8 cellular contexts compared by ENCODE assay signal in the genomic region with DNA sequence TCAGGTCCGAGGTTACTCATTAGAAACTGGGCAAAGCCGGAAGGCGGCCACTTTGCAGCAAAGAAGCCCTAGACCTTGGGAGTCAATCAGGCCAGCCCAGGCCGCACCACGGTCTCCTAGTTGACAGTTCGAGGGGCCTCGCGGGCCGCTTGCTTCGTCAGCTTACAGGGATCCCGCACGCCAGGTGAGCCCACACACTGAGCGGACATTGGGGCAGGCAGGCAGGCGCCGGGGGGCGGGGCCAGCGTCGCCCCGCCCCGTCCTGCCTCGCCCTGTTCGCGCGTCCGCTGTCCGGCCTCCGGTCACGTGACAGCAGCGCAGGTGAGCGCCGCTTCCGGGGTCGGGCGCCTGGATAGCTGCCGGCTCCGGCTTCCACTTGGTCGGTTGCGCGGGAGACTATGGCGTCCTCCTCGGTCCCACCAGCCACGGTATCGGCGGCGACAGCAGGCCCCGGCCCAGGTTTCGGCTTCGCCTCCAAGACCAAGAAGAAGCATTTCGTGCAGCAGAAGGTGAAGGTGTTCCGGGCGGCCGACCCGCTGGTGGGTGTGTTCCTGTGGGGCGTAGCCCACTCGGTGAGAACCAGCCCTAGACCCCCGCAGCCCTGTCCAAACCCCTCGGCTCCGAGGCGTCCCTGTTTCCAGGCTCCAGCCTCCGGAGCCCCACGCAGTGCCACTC. TPM values are rescaled to one million over a fixed set of nuclear protein-coding genes. Genes with fewer than 3 reads are reported as not detected.
DNase-seq lines count a peak whose midpoint lies in the region; ATAC-seq and TF ChIP-seq lines count a peak whose summit lies in the region.

A gene (plus strand): TSS at position 301 of the 675 bp plus-strand sequence. CDS start 98 bp downstream, at position 399.

- peaks cover 22% of the 10 kb centered on the region for H3K4me1 Mint-ChIP-seq in Calu3 (ENCODE audit: low read depth, unreplicated experiment)

- TF ChIP-seq POLR2A in erythroblast (IDR thresholded peaks at IDR 0.05; ENCODE audit: low read length) = peak; percentile 77

- H3K9me3 Mint-ChIP-seq in Calu3 (ENCODE audit: low read depth, unreplicated experiment) = peaks cover 3% of the 10 kb centered on the region

- H3K27me3 ChIP-seq in HUES48 (ENCODE audit: control insufficient read depth, insufficient read depth, low read length) (peaks cover 2% of the 10 kb centered on the region; the same call in 1 of the 2 replicates), mucosa of stomach (ENCODE audit: control insufficient read depth, insufficient read depth, low read length) (no peaks in the 10 kb centered on the region)

- intact Hi-C loops in Calu3 (cut with micrococcal nuclease; ENCODE audit: unreplicated experiment) = no loop called here

- peaks cover 12% of the 10 kb centered on the region for H3K4me1 ChIP-seq in HUES48 (ENCODE audit: control insufficient read depth, insufficient read depth, low read length)
- peaks cover 24% of the 10 kb centered on the region for H3K4me1 ChIP-seq in mucosa of stomach (ENCODE audit: control insufficient read depth, insufficient read depth, low read length)

- peaks cover 12% of the 10 kb centered on the region for H3K27me3 Mint-ChIP-seq in Calu3 (ENCODE audit: unreplicated experiment)

- CTCF ChIA-PET in Calu3 (lab: Charles Lee) = interaction anchor here (0.6 to 1.0 kb wide), 4 partner anchors 8 to 103 kb away, joined by 3 to 7 read pairs (median 4); a partner anchor contains a TSS

- peaks cover 26% of the 10 kb centered on the region for H3K36me3 Mint-ChIP-seq in Calu3 (ENCODE audit: insufficient read depth, unreplicated experiment)

- no TSS peak for BruUV-seq in Calu3 (replicated peaks; lab: Mats Ljungman, UMichigan)

- H3K27ac Mint-ChIP-seq in Calu3 (ENCODE audit: unreplicated experiment) = peak within 1 kb of the TSS; percentile 94

- H3K27ac ChIP-seq in HUES48 (ENCODE audit: low read depth, low read length) = peak within 1 kb of the TSS; percentile 88

- H3K9ac ChIP-seq in HUES48 (ENCODE audit: low read depth, low read length) (peak within 1 kb of the TSS; percentile 72), mucosa of stomach (ENCODE audit: low read length) (peak within 1 kb of the TSS; percentile 95)

- peak within 1 kb of the TSS; percentile 93 for H3K4me3 Mint-ChIP-seq in Calu3 (ENCODE audit: low read depth, unreplicated experiment)

- H3K4me3 ChIP-seq in HUES48 (ENCODE audit: low read depth, low read length) = peak within 1 kb of the TSS; percentile 96
- H3K4me3 ChIP-seq in mucosa of stomach (ENCODE audit: low read length) = peak within 1 kb of the TSS; percentile 99

- ATAC-seq in GM21390 (IDR thresholded peaks at IDR 0.05; ENCODE audit: unreplicated experiment) = peak; percentile 97

- TF ChIP-seq CTCF in Calu3 (IDR thresholded peaks at IDR 0.05; ENCODE audit: unreplicated experiment) = no peak

- H3K36me3 ChIP-seq in HUES48 (ENCODE audit: control insufficient read depth, insufficient read depth, low read length) = peaks cover 10% of the 10 kb centered on the region
- no peaks in the 10 kb centered on the region for H3K36me3 ChIP-seq in mucosa of stomach (ENCODE audit: control insufficient read depth, insufficient read depth, low read length)

- DNase-seq in Calu3 (peak; percentile 92), OCI-M2 (lab: John Stamatoyannopoulos, UW; ENCODE audit: unreplicated experiment) (peak; percentile 23), erythroblast (lab: John Stamatoyannopoulos, UW) (peak; percentile 87 to 91)
- DNase-seq in activated T-cell treated with anti-CD3 and anti-CD28 coated beads, Interleukin-2, amount 50 U/mL, for 1 hour = peak; percentile 79
- peak; percentile 86 for DNase-seq in stimulated activated CD8-positive, alpha-beta memory T cell treated with anti-CD3 and anti-CD28 coated beads, Interleukin-4, amount 100 ng/mL, for 48 hours

- H3K9me3 ChIP-seq in HUES48 (ENCODE audit: control insufficient read depth, insufficient read depth, low read length) (no peaks in the 10 kb centered on the region), mucosa of stomach (ENCODE audit: control insufficient read depth, low read length) (no peaks in the 10 kb centered on the region)

RNA-seq across cellular contexts. Expression of the gene that starts here (rescaled TPM):
- total RNA-seq in Calu3 (2022) = 66.3 and 80.3 TPM in 2 replicates

Comparison
In these comparisons a context has a peak if more than half of its experiments do, and no peak if none do; other contexts are left out.
1. Peak in every context shown above with its lines: DNase-seq, ATAC-seq, H3K4me3 ChIP-seq and H3K27ac ChIP-seq.
2. DNase-seq: peak in every context shown above with its lines; median percentile 92 in Calu3; 89 in erythroblast; 86 in stimulated activated CD8-positive, alpha-beta memory T cell treated with anti-CD3 and anti-CD28 coated beads, Interleukin-4, amount 100 ng/mL, for 48 hours; 79 in activated T-cell treated with anti-CD3 and anti-CD28 coated beads, Interleukin-2, amount 50 U/mL, for 1 hour; 23 in OCI-M2.